18 cellular contexts compared by ENCODE assay signal in the genomic region with DNA sequence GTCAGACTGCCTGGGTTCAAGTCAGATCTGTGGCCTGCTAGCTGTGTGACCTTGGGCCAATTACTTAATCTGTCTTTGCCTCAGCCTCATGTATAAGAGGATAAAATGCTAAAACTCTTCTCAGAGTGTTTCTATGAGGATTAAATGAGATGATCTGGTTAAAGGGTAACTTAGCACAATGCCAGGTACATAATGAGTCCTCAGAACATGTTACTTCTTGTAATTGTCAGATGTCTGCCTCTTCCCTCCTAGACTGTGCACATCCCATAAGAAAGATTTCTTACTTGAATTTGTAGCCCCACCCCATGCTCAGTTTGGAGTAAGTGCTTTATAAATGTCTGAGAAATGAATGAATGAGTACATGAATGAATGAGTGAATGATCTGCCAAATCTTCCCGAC. TPM values are rescaled to one million over a fixed set of nuclear protein-coding genes. Genes with fewer than 3 reads are reported as not detected.
DNase-seq lines count a peak whose midpoint lies in the region; ATAC-seq and TF ChIP-seq lines count a peak whose summit lies in the region.
"Had no signal": no experiment of that assay in that cellular context is flagged by ENCODE, and none has a peak within 500 bp of the region (broad histone marks: within the 10 kb centered on the region; RNA-seq: fewer than 3 reads in every experiment).

No MANE protein-coding gene starts in this region.

- no CpG with 5 or more reads among the region's 1 CpG for WGBS in mesenchymal stem cell

- no peak overlapping the region for H4K91ac ChIP-seq in mesenchymal stem cell (ENCODE audit: low read length)

- H2AFZ ChIP-seq in PC-3 (ENCODE audit: low read length) (no peak overlapping the region), mesenchymal stem cell (ENCODE audit: low read depth, low read length) (no peak overlapping the region)

- no peak overlapping the region for H2BK120ac ChIP-seq in mesenchymal stem cell (ENCODE audit: low read depth, low read length)

- H3K4ac ChIP-seq in mesenchymal stem cell (ENCODE audit: low read depth in 1 of 2, low read length in 2 of 2): no peak overlapping the region

- DNase-seq in natural killer cell treated with Interleukin-12 subunit alpha and Interleukin-12 subunit beta and Interleukin-15 and Interleukin-18, amount 100 ng/mL, for 72 hours (ENCODE audit: low spot score): no peak
- DNase-seq in natural killer cell: no peak
- no peak for DNase-seq in PC-3
- DNase-seq in WERI-Rb-1: peak; percentile 68
- no peak for DNase-seq in mesenchymal stem cell
- DNase-seq in anterior cingulate cortex (lab: John Stamatoyannopoulos, UW): no peak
- DNase-seq in retina: no peak
- DNase-seq: 8988T; CD4-positive, alpha-beta memory T cell; DMS 273 treated with DMSO at 0.1 percent for 48 hours; DMS53; DND-41; EL; H9 had no signal

- peaks cover 17% of the 10 kb centered on the region for H3F3A ChIP-seq in PC-3 (ENCODE audit: low read length, unreplicated experiment)

- H3K27me3 Mint-ChIP-seq in natural killer cell treated with Interleukin-12 subunit alpha and Interleukin-12 subunit beta and Interleukin-15 and Interleukin-18, amount 100 ng/mL, for 72 hours: no peaks in the 10 kb centered on the region
- no peaks in the 10 kb centered on the region for H3K27me3 Mint-ChIP-seq in natural killer cell (ENCODE audit: low read depth in 2 of 2)
- H3K27me3 Mint-ChIP-seq: CD4-positive, alpha-beta memory T cell had no signal

- H3K79me1 ChIP-seq in mesenchymal stem cell (replicated peaks; ENCODE audit: low read length, poor library complexity, severe bottlenecking): peaks cover 17% of the 10 kb centered on the region

- no peak overlapping the region for H3K23ac ChIP-seq in mesenchymal stem cell (ENCODE audit: low read length in 2 of 2)

- peaks cover 56% of the 10 kb centered on the region for H3K4me1 ChIP-seq in PC-3 (ENCODE audit: insufficient read depth, low read length)
- H3K4me1 ChIP-seq in mesenchymal stem cell (ENCODE audit: control insufficient read depth, insufficient read depth, low read depth, low read length): peaks cover 13% of the 10 kb centered on the region

- intact Hi-C loops in natural killer cell (cut with micrococcal nuclease) (no loop called here), PC-3 (cut with micrococcal nuclease) (no loop called here)

- CTCF ChIA-PET in PC-3 (lab: Charles Lee): no interaction called here

- 0 out of 2 replicates have a peak, but pooled peaks cover 2% of the 10 kb centered on the region for H3K36me3 ChIP-seq in PC-3 (ENCODE audit: low read depth, low read length)
- no peaks in the 10 kb centered on the region for H3K36me3 ChIP-seq in WERI-Rb-1
- H3K36me3 ChIP-seq in mesenchymal stem cell (ENCODE audit: control insufficient read depth in 1 of 2, insufficient read depth in 2 of 2, low read depth in 1 of 2, low read length in 2 of 2): no peaks in the 10 kb centered on the region
- H3K36me3 ChIP-seq: BLaER1 had no signal

- H3K4me1 Mint-ChIP-seq in natural killer cell treated with Interleukin-12 subunit alpha and Interleukin-12 subunit beta and Interleukin-15 and Interleukin-18, amount 100 ng/mL, for 72 hours (ENCODE audit: low read depth in 2 of 2): peaks cover 55 to 74% of the 10 kb centered on the region in 2 donors
- peaks cover 44 to 53% of the 10 kb centered on the region in 2 donors for H3K4me1 Mint-ChIP-seq in natural killer cell

- TF ChIP-seq CTCF in natural killer cell (IDR thresholded peaks at IDR 0.05) (no peak), PC-3 (conservative IDR thresholded peaks at IDR 0.05; ENCODE audit: low read depth, low read length) (no peak), WERI-Rb-1 (IDR thresholded peaks at IDR 0.05; ENCODE audit: low read depth, low read length) (no peak)

- POLR2A ChIA-PET in PC-3 (lab: Charles Lee; ENCODE audit: unreplicated experiment): no interaction called here

- H3K4me3 ChIP-seq in PC-3 (ENCODE audit: low read length) (no peak overlapping the region), WERI-Rb-1 (ENCODE audit: low read depth, low read length) (no peak overlapping the region), mesenchymal stem cell (ENCODE audit: insufficient read depth in 1 of 2, low read depth in 1 of 2, low read length in 2 of 2) (no peak overlapping the region)
- H3K4me3 ChIP-seq: BLaER1 had no signal

- H3K9me3 Mint-ChIP-seq in natural killer cell treated with Interleukin-12 subunit alpha and Interleukin-12 subunit beta and Interleukin-15 and Interleukin-18, amount 100 ng/mL, for 72 hours: peaks cover 19% of the 10 kb centered on the region
- H3K9me3 Mint-ChIP-seq in natural killer cell: no peaks in the 10 kb centered on the region

- H2BK12ac ChIP-seq in mesenchymal stem cell (ENCODE audit: low read length in 2 of 2): no peak overlapping the region

- H3K36me3 Mint-ChIP-seq in natural killer cell treated with Interleukin-12 subunit alpha and Interleukin-12 subunit beta and Interleukin-15 and Interleukin-18, amount 100 ng/mL, for 72 hours: peaks cover 37% of the 10 kb centered on the region
- H3K36me3 Mint-ChIP-seq in natural killer cell: peaks cover 5% of the 10 kb centered on the region
- H3K36me3 Mint-ChIP-seq: CD14-positive monocyte had no signal

- H2BK5ac ChIP-seq in mesenchymal stem cell (ENCODE audit: low read depth, low read length, poor library complexity, severe bottlenecking): no peak overlapping the region

- H3K4me2 ChIP-seq in PC-3 (ENCODE audit: low read length) (peak overlapping the region; percentile 81), mesenchymal stem cell (ENCODE audit: low read length, poor library complexity, severe bottlenecking) (no peak overlapping the region)
- H3K4me2 ChIP-seq: BLaER1 had no signal

- no peak overlapping the region for H2AK5ac ChIP-seq in mesenchymal stem cell (ENCODE audit: low read length, severe bottlenecking)

- H3K9me3 ChIP-seq in PC-3 (ENCODE audit: low read length): no peaks in the 10 kb centered on the region
- no peaks in the 10 kb centered on the region for H3K9me3 ChIP-seq in WERI-Rb-1 (ENCODE audit: severe bottlenecking)
- no peaks in the 10 kb centered on the region for H3K9me3 ChIP-seq in mesenchymal stem cell (ENCODE audit: control insufficient read depth, low read length)

- H3K18ac ChIP-seq in mesenchymal stem cell (ENCODE audit: low read depth in 1 of 2, low read length in 2 of 2): no peak overlapping the region

- H3K27ac ChIP-seq in PC-3 (ENCODE audit: low read length) (peak overlapping the region; percentile 99), WERI-Rb-1 (no peak overlapping the region), mesenchymal stem cell (ENCODE audit: low read length, poor library complexity, severe bottlenecking) (peak overlapping the region; percentile 11)
- H3K27ac ChIP-seq: BLaER1, HL-60 had no signal

- H3K14ac ChIP-seq in mesenchymal stem cell (ENCODE audit: low read length in 2 of 2): no peak overlapping the region

- H3K79me2 ChIP-seq in PC-3 (ENCODE audit: low read length): 0 out of 2 replicates have a peak, but pooled peaks cover 14% of the 10 kb centered on the region

- H4K8ac ChIP-seq in mesenchymal stem cell (ENCODE audit: low read length): no peak overlapping the region

- no peak overlapping the region for H2BK15ac ChIP-seq in mesenchymal stem cell (ENCODE audit: low read depth, poor library complexity, severe bottlenecking)

- BruUV-seq in PC-3 (replicated peaks; lab: Mats Ljungman, UMichigan): no TSS peak

- no peak overlapping the region for H3K4me3 Mint-ChIP-seq in natural killer cell treated with Interleukin-12 subunit alpha and Interleukin-12 subunit beta and Interleukin-15 and Interleukin-18, amount 100 ng/mL, for 72 hours
- no peak overlapping the region for H3K4me3 Mint-ChIP-seq in natural killer cell
- H3K4me3 Mint-ChIP-seq: CD14-positive monocyte; CD4-positive, alpha-beta memory T cell; H9 had no signal

- no peak for ATAC-seq in natural killer cell treated with Interleukin-12 subunit alpha and Interleukin-12 subunit beta and Interleukin-15 and Interleukin-18, amount 100 ng/mL, for 72 hours
- ATAC-seq in natural killer cell: no peak
- no peak for ATAC-seq in PC-3
- ATAC-seq in HG03095 (IDR thresholded peaks at IDR 0.05; ENCODE audit: unreplicated experiment): no peak

- H3K9me2 ChIP-seq in PC-3 (replicated peaks; ENCODE audit: low read length): no peaks in the 10 kb centered on the region

- H3K27ac Mint-ChIP-seq in natural killer cell treated with Interleukin-12 subunit alpha and Interleukin-12 subunit beta and Interleukin-15 and Interleukin-18, amount 100 ng/mL, for 72 hours: peak overlapping the region; percentile 80 to 93
- no peak overlapping the region for H3K27ac Mint-ChIP-seq in natural killer cell
- H3K27ac Mint-ChIP-seq: CD14-positive monocyte, H9 had no signal

- H3K27me3 ChIP-seq in PC-3 (ENCODE audit: low read length) (no peaks in the 10 kb centered on the region), WERI-Rb-1 (ENCODE audit: insufficient read depth, low read depth, severe bottlenecking) (no peaks in the 10 kb centered on the region), mesenchymal stem cell (ENCODE audit: control insufficient read depth in 1 of 2, insufficient read depth in 1 of 2, low read length in 2 of 2) (no peaks in the 10 kb centered on the region)
- H3K27me3 ChIP-seq: BLaER1 had no signal

- H4K20me1 ChIP-seq in PC-3 (ENCODE audit: low read length): no peaks in the 10 kb centered on the region
- H4K20me1 ChIP-seq: BLaER1 had no signal

- peak overlapping the region; percentile 87; the same call in 1 of the 2 replicates for H3K9ac ChIP-seq in PC-3 (ENCODE audit: low read length)
- no peak overlapping the region for H3K9ac ChIP-seq in mesenchymal stem cell (ENCODE audit: low read length)
- H3K9ac ChIP-seq: BLaER1 had no signal

RNA-seq across cellular contexts. Expression of gene HIVEP3, which starts 34.6 kb away (rescaled TPM):
- 10 to 100 TPM; 17.9 to 32.0 TPM for total RNA-seq in natural killer cell treated with Interleukin-12 subunit alpha and Interleukin-12 subunit beta and Interleukin-15 and Interleukin-18, amount 100 ng/mL, for 72 hours
- total RNA-seq in natural killer cell (10 to 100 TPM; 26.2 to 35.2 (median 29.8) TPM), PC-3 (2014; rRNA removed) (8.4 and 9.8 TPM in 2 replicates)
- 3.5 TPM for polyA plus RNA-seq in mesenchymal stem cell (2013, experiment 1 of 2)
- polyA plus RNA-seq in mesenchymal stem cell (2013, experiment 2 of 2): 3.6 TPM

Comparison
In these comparisons a context has a peak if more than half of its experiments do, and no peak if none do; other contexts are left out.
1. H3K27ac Mint-ChIP-seq: peak in natural killer cell treated with Interleukin-12 subunit alpha and Interleukin-12 subunit beta and Interleukin-15 and Interleukin-18, amount 100 ng/mL, for 72 hours (2 of 2); none in natural killer cell (0 of 2).